14 cellular contexts compared by ENCODE assay signal in the genomic region with DNA sequence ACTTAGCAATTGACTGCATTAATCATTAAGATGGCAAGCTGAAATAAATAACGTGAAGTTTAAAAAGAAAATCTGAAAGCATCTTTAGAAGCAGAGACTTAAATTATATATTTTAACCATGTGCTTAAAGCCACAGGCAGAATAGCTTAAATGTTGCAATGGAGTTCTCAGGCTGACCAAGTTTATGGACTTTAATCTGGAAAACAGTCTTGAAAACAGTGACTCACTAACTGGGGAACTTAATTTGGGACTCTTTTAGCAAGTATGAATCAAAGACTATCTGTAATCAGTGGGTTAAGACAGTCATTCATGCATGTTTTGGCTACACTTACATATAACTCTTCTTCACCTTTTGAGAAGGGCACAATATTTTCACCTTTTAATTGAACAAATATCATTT.
DNase-seq lines count a peak whose midpoint lies in the region; TF ChIP-seq lines count a peak whose summit lies in the region.
"Had no signal": no experiment of that assay in that cellular context is flagged by ENCODE, and none has a peak within 500 bp of the region (broad histone marks: within the 10 kb centered on the region; RNA-seq: fewer than 3 reads in every experiment).

No MANE protein-coding gene starts in this region.

- H3K27ac ChIP-seq in 22Rv1: peak overlapping the region; percentile 100
- H3K27ac ChIP-seq: RWPE1 had no signal

- in situ Hi-C loops in astrocyte of the spinal cord (cut with HindIII; ENCODE audit: low sequenced_read_pairs): no loop called here

- H3K4me3 ChIP-seq in astrocyte of the spinal cord (ENCODE audit: low read depth, low read length): no peak overlapping the region
- H3K4me3 ChIP-seq: HAP-1 had no signal

- TF ChIP-seq CTCF in 22Rv1 (IDR thresholded peaks at IDR 0.05) (no peak), astrocyte of the spinal cord (IDR thresholded peaks at IDR 0.05; ENCODE audit: low read depth, low read length) (no peak)

- DNase-seq in HCEC 1CT (peak; percentile 64), astrocyte of the spinal cord (ENCODE audit: low read depth, low spot score) (peak; percentile 60), kidney tubule cell (ENCODE audit: low spot score) (peak; percentile 74), DMS79 (lab: John Stamatoyannopoulos, UW) (no peak), C1 segment of cervical spinal cord (lab: John Stamatoyannopoulos, UW) (no peak), amniotic stem cell (lab: John Stamatoyannopoulos, UW) (no peak), D341Med (ENCODE audit: low spot score) (no peak)
- DNase-seq: activated CD4-positive, alpha-beta memory T cell treated with anti-CD3 and anti-CD28 coated beads, Interleukin-2, amount 10 ng/mL, durations not matched to agents 7 days and 5 days; DMS 273 treated with DMSO at 0.1 percent for 48 hours; effector CD4-positive, alpha-beta T cell; NCI-H1694 had no signal

Comparison
In these comparisons a context has a peak if more than half of its experiments do, and no peak if none do; other contexts are left out.
1. DNase-seq: peak in HCEC 1CT (single experiment), astrocyte of the spinal cord (single experiment) and kidney tubule cell (single experiment); none in DMS79 (single experiment), C1 segment of cervical spinal cord (0 of 14), amniotic stem cell (single experiment) and D341Med (single experiment).